In genomic region chr3:134375542-134376384, GRCh38 we compare ENCODE assay signal across 9 cellular contexts. TPM values are rescaled to one million over a fixed set of nuclear protein-coding genes. Genes with fewer than 3 reads are reported as not detected.
DNase-seq lines count a peak whose midpoint lies in the region; ATAC-seq and TF ChIP-seq lines count a peak whose summit lies in the region.
"Had no signal": no experiment of that assay in that cellular context is flagged by ENCODE, and none has a peak within 500 bp of the region (broad histone marks: within the 10 kb centered on the region; RNA-seq: fewer than 3 reads in every experiment).

No MANE protein-coding gene starts in this region.

- H2AFZ ChIP-seq in mesenchymal stem cell (ENCODE audit: low read depth, low read length): no peak overlapping the region

- in situ Hi-C loops in ACHN (cut with HindIII; ENCODE audit: low pct_ligation_motif_present, low pct_unique_long_range_greater_than_20kb, low sequenced_read_pairs): no loop called here

- no peak overlapping the region for H4K8ac ChIP-seq in mesenchymal stem cell (ENCODE audit: low read length)

- intact Hi-C loops in thyroid gland (cut with DNase I): loop anchor here (5.0 kb wide), 2 partner anchors 63 to 102 kb away; no protein-coding TSS in a partner anchor

- H2BK5ac ChIP-seq in mesenchymal stem cell (ENCODE audit: low read depth, low read length, poor library complexity, severe bottlenecking): no peak overlapping the region

- peak overlapping the region in 1 of 2 experiments; percentile 42 for H3K4ac ChIP-seq in mesenchymal stem cell (ENCODE audit: low read depth in 1 of 2, low read length in 2 of 2)

- peaks cover 23% of the 10 kb centered on the region for H3K4me1 ChIP-seq in mesenchymal stem cell (ENCODE audit: control insufficient read depth, insufficient read depth, low read depth, low read length)
- peaks cover 29 to 39% of the 10 kb centered on the region in 2 donors for H3K4me1 ChIP-seq in thyroid gland

- no peak overlapping the region for H3K18ac ChIP-seq in mesenchymal stem cell (ENCODE audit: low read depth in 1 of 2, low read length in 2 of 2)

- H3K36me3 Mint-ChIP-seq in activated T-cell treated with anti-CD3 and anti-CD28 coated beads, Interleukin-2, amount 50 U/mL, for 72 hours (ENCODE audit: insufficient read depth in 2 of 2): peaks cover 0 to 1% of the 10 kb centered on the region in 2 donors
- no peaks in the 10 kb centered on the region for H3K36me3 Mint-ChIP-seq in activated T-cell treated with anti-CD3 and anti-CD28 coated beads, Interleukin-2, amount 50 U/mL, for 24 hours (ENCODE audit: low read depth)

- no peak for TF ChIP-seq POLR2A in thyroid gland (IDR thresholded peaks at IDR 0.05)

- peaks cover 62% of the 10 kb centered on the region for H3K27me3 Mint-ChIP-seq in activated T-cell treated with anti-CD3 and anti-CD28 coated beads, Interleukin-2, amount 50 U/mL, for 72 hours (ENCODE audit: low read depth)
- peaks cover 51% of the 10 kb centered on the region for H3K27me3 Mint-ChIP-seq in activated T-cell treated with anti-CD3 and anti-CD28 coated beads, Interleukin-2, amount 50 U/mL, for 24 hours

- peak overlapping the region; percentile 71 to 87 for H3K4me3 Mint-ChIP-seq in activated T-cell treated with anti-CD3 and anti-CD28 coated beads, Interleukin-2, amount 50 U/mL, for 72 hours
- no peak overlapping the region for H3K4me3 Mint-ChIP-seq in activated T-cell treated with anti-CD3 and anti-CD28 coated beads, Interleukin-2, amount 50 U/mL, for 24 hours

- H3K9me3 ChIP-seq in mesenchymal stem cell (ENCODE audit: control insufficient read depth, low read length) (no peaks in the 10 kb centered on the region), thyroid gland (no peaks in the 10 kb centered on the region)

- no peak overlapping the region for H2BK15ac ChIP-seq in mesenchymal stem cell (ENCODE audit: low read depth, poor library complexity, severe bottlenecking)

- H3K14ac ChIP-seq in mesenchymal stem cell (ENCODE audit: low read length in 2 of 2): no peak overlapping the region

- no peak overlapping the region for H4K91ac ChIP-seq in mesenchymal stem cell (ENCODE audit: low read length)

- H3K9me3 Mint-ChIP-seq in activated T-cell treated with anti-CD3 and anti-CD28 coated beads, Interleukin-2, amount 50 U/mL, for 72 hours: no peaks in the 10 kb centered on the region
- H3K9me3 Mint-ChIP-seq in activated T-cell treated with anti-CD3 and anti-CD28 coated beads, Interleukin-2, amount 50 U/mL, for 24 hours: no peaks in the 10 kb centered on the region

- peak overlapping the region in 1 of 2 donors; percentile 97 for H3K27ac ChIP-seq in coronary artery
- H3K27ac ChIP-seq in mesenchymal stem cell (ENCODE audit: low read length, poor library complexity, severe bottlenecking): no peak overlapping the region
- peak overlapping the region; percentile 100 for H3K27ac ChIP-seq in thyroid gland

- H3K27me3 ChIP-seq in mesenchymal stem cell (ENCODE audit: control insufficient read depth in 1 of 2, insufficient read depth in 1 of 2, low read length in 2 of 2) (peaks cover 0 to 11% of the 10 kb centered on the region in 2 experiments), thyroid gland (no peaks in the 10 kb centered on the region)

- peaks cover 5% of the 10 kb centered on the region for H3K79me1 ChIP-seq in mesenchymal stem cell (replicated peaks; ENCODE audit: low read length, poor library complexity, severe bottlenecking)

- H3K4me1 Mint-ChIP-seq in activated T-cell treated with anti-CD3 and anti-CD28 coated beads, Interleukin-2, amount 50 U/mL, for 72 hours (ENCODE audit: low read depth): peaks cover 26% of the 10 kb centered on the region
- H3K4me1 Mint-ChIP-seq in activated T-cell treated with anti-CD3 and anti-CD28 coated beads, Interleukin-2, amount 50 U/mL, for 24 hours (ENCODE audit: low read depth): peaks cover 17% of the 10 kb centered on the region

- TF ChIP-seq CTCF in coronary artery (IDR thresholded peaks at IDR 0.05) (no peak), thyroid gland (IDR thresholded peaks at IDR 0.05) (no peak)

- H3K36me3 ChIP-seq in mesenchymal stem cell (ENCODE audit: control insufficient read depth in 1 of 2, insufficient read depth in 2 of 2, low read depth in 1 of 2, low read length in 2 of 2): peaks cover 6 to 12% of the 10 kb centered on the region in 2 experiments
- peaks cover 6 to 7% of the 10 kb centered on the region in 2 donors for H3K36me3 ChIP-seq in thyroid gland

- no peak overlapping the region for H3K27ac Mint-ChIP-seq in activated T-cell treated with anti-CD3 and anti-CD28 coated beads, Interleukin-2, amount 50 U/mL, for 72 hours
- H3K27ac Mint-ChIP-seq in activated T-cell treated with anti-CD3 and anti-CD28 coated beads, Interleukin-2, amount 50 U/mL, for 24 hours: no peak overlapping the region

- peak overlapping the region; percentile 18 to 32 for H2BK12ac ChIP-seq in mesenchymal stem cell (ENCODE audit: low read length in 2 of 2)

- H3K9ac ChIP-seq in mesenchymal stem cell (ENCODE audit: low read length): no peak overlapping the region

- peak overlapping the region; percentile 16 for H2AK5ac ChIP-seq in mesenchymal stem cell (ENCODE audit: low read length, severe bottlenecking)

- no peak overlapping the region for H3K4me3 ChIP-seq in coronary artery
- H3K4me3 ChIP-seq in mesenchymal stem cell (ENCODE audit: insufficient read depth in 1 of 2, low read depth in 1 of 2, low read length in 2 of 2): no peak overlapping the region
- no peak overlapping the region for H3K4me3 ChIP-seq in thyroid gland (replicated peaks in 1 of 3)

- whole genome bisulfite sequencing in mesenchymal stem cell: 85% methylated on average over 8 of the region's 8 CpGs
- WGBS in thyroid gland, 2 donors: 80 to 97% methylated on average over 8 of the region's 8 CpGs

- no peak for ATAC-seq in activated T-cell treated with anti-CD3 and anti-CD28 coated beads, Interleukin-2, amount 50 U/mL, for 72 hours (replicated peaks in 1 of 2)
- no peak for ATAC-seq in HG03159 (IDR thresholded peaks at IDR 0.05; ENCODE audit: unreplicated experiment)

- peak overlapping the region; percentile 23 for H2BK120ac ChIP-seq in mesenchymal stem cell (ENCODE audit: low read depth, low read length)

- H3K4me2 ChIP-seq in mesenchymal stem cell (ENCODE audit: low read length, poor library complexity, severe bottlenecking): peak overlapping the region; percentile 88

- DNase-seq in activated T-cell treated with anti-CD3 and anti-CD28 coated beads, Interleukin-2, amount 50 U/mL, for 72 hours: no peak
- DNase-seq in activated T-cell treated with anti-CD3 and anti-CD28 coated beads, Interleukin-2, amount 50 U/mL, for 24 hours: no peak
- DNase-seq in coronary artery (ENCODE audit: low spot score) (peak; percentile 63), mesenchymal stem cell (no peak), thyroid gland (peak in 1 of 2 donors; percentile 0), NAMALWA (ENCODE audit: low spot score) (no peak), ACHN (no peak)

- H3K23ac ChIP-seq in mesenchymal stem cell (ENCODE audit: low read length in 2 of 2): no peak overlapping the region

RNA-seq across cellular contexts. Expression of gene AMOTL2, which starts 1.5 kb away (rescaled TPM):
- total RNA-seq in activated T-cell treated with anti-CD3 and anti-CD28 coated beads, Interleukin-2, amount 50 U/mL, for 72 hours: under 1 TPM in 1 of 2 donors, not detected in 1; 0.07 TPM
- polyA plus RNA-seq in mesenchymal stem cell (2013, experiment 1 of 2): 16.1 TPM
- 15.4 TPM for polyA plus RNA-seq in mesenchymal stem cell (2013, experiment 2 of 2)
- 100 to 1,000 TPM in 3 of 4 donors, 10 to 100 TPM in 1; 76.0 to 149 (median 117) TPM for total RNA-seq in thyroid gland
- polyA plus RNA-seq: IgD-negative memory B cell had no signal

Comparison
In these comparisons a context has a peak if more than half of its experiments do, and no peak if none do; other contexts are left out.
1. RNA of gene AMOTL2, which starts 1.5 kb away (total RNA-seq): 76.0 to 149 TPM in thyroid gland; 0.07 TPM in activated T-cell treated with anti-CD3 and anti-CD28 coated beads, Interleukin-2, amount 50 U/mL, for 72 hours; every median in the first group is over 10 times any median in the second.